In the genomic region with DNA sequence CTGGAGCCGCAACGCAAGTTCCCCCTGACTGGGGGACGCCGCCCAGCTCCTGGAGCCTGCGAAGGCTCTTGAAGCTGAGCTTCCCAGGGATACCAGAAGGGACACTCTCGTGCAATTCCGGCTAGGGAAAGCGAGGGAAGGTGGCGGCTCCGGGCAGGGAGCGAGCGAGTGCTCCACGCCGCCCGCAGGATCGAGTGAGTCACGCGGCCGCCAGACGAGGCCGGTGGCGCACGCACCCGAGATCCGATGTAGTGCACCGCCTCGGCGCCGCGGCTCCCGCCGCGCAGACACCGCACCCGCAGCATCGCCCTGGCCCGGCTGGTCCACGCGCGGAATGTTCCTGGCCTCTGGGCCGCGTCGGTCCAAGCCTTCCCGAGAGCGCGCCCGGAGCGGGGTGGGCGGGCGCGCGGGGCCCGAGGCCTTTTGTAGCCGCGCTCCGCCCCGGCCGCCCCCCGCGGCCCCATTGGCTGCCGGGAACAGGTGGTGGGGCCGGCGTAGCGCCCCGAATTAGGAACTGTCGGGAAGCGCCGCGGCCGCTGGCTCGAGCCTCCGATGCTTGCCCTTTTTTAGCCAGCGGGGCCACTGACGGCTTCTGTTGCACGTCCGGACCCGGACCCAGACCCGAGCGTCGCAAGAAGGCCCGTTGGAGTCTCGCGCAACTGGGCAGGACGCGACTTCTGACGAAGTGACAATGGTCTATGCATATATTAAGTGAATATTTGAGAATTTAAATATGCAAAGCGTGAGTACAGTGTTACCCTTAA, we compare ENCODE assay signal across 9 cellular contexts.
DNase-seq lines count a peak whose midpoint lies in the region; FAIRE-seq and TF ChIP-seq lines count a peak whose summit lies in the region.
"Had no signal": no experiment of that assay in that cellular context is flagged by ENCODE, and none has a peak within 500 bp of the region (broad histone marks: within the 10 kb centered on the region; RNA-seq: fewer than 3 reads in every experiment).

Gene GATM (minus strand): TSS at position 396 of the 764 bp plus-strand sequence. CDS start 91 bp downstream, at position 305.

- peak within 1 kb of the TSS; percentile 98 for H3K4me2 ChIP-seq in MM.1S (ENCODE audit: low read depth, low read length)

- no peaks in the 10 kb centered on the region for H3K9me2 ChIP-seq in MM.1S (replicated peaks; ENCODE audit: insufficient read depth, low read length)

- TF ChIP-seq CTCF in MM.1S (IDR thresholded peaks at IDR 0.05; ENCODE audit: low read length) (peak; percentile 19; the same call in 1 of the 2 replicates), WI38 (IDR thresholded peaks at IDR 0.05; ENCODE audit: low read depth, low read length) (peak; percentile 46)

- no peak for FAIRE-seq in H54 (lab: Jason Lieb, UNC)
- FAIRE-seq: A204.1 had no signal

- H3K9ac ChIP-seq in MM.1S (ENCODE audit: low read length) = peak within 1 kb of the TSS; percentile 71

- H3K4me3 ChIP-seq in MM.1S (ENCODE audit: low read length) (peak within 1 kb of the TSS; percentile 84), WI38 (ENCODE audit: low read depth, low read length) (peak within 1 kb of the TSS; percentile 42)

- no peaks in the 10 kb centered on the region for H3K4me1 ChIP-seq in MM.1S (ENCODE audit: low read length)

- DNase-seq in DMS79 treated with DMSO at 0.1 percent for 48 hours (lab: John Stamatoyannopoulos, UW) (peak; percentile 14), DMS79 (lab: John Stamatoyannopoulos, UW) (no peak), H54 (ENCODE audit: insufficient read length, low spot score) (peak; percentile 47), MM.1S (peak; percentile 75), kidney tubule cell (ENCODE audit: low spot score) (peak; percentile 90)
- peak; percentile 22 to 48 for DNase-seq in stimulated activated CD4-positive, alpha-beta T cell treated with anti-CD3 and anti-CD28 coated beads, Interleukin-1b, Interleukin-23, amount 100 ng/mL, for 4 hours (ENCODE audit: low read depth in 2 of 2)

- H3K27ac ChIP-seq in MM.1S (ENCODE audit: low read length) (peak within 1 kb of the TSS; percentile 76; the same call in 1 of the 2 replicates), cingulate gyrus (ENCODE audit: low read depth, low read length) (peak within 1 kb of the TSS; percentile 90)

- H3F3A ChIP-seq in MM.1S (ENCODE audit: insufficient read depth, low read length) = peaks cover 7% of the 10 kb centered on the region; the same call in 1 of the 2 replicates

- no peaks in the 10 kb centered on the region for H3K79me2 ChIP-seq in MM.1S (ENCODE audit: low read length)

- H3K9me3 ChIP-seq in MM.1S (replicated peaks; ENCODE audit: insufficient read depth, low read length) = no peaks in the 10 kb centered on the region

- no peaks in the 10 kb centered on the region for H3K36me3 ChIP-seq in MM.1S (replicated peaks; ENCODE audit: insufficient read depth, low read length)

- peak within 1 kb of the TSS; percentile 96 for H2AFZ ChIP-seq in MM.1S (ENCODE audit: low read length)

- TF ChIP-seq POLR2A in H54 (IDR thresholded peaks at IDR 0.05; ENCODE audit: low read depth, low read length) = no peak

- H4K20me1 ChIP-seq in MM.1S (ENCODE audit: insufficient read depth, low read length) = no peaks in the 10 kb centered on the region

- H3K27me3 ChIP-seq in MM.1S (replicated peaks; ENCODE audit: insufficient read depth, low read length) = no peaks in the 10 kb centered on the region
